Comparison of ENCODE assay signal across 1 cellular context in the genomic region with DNA sequence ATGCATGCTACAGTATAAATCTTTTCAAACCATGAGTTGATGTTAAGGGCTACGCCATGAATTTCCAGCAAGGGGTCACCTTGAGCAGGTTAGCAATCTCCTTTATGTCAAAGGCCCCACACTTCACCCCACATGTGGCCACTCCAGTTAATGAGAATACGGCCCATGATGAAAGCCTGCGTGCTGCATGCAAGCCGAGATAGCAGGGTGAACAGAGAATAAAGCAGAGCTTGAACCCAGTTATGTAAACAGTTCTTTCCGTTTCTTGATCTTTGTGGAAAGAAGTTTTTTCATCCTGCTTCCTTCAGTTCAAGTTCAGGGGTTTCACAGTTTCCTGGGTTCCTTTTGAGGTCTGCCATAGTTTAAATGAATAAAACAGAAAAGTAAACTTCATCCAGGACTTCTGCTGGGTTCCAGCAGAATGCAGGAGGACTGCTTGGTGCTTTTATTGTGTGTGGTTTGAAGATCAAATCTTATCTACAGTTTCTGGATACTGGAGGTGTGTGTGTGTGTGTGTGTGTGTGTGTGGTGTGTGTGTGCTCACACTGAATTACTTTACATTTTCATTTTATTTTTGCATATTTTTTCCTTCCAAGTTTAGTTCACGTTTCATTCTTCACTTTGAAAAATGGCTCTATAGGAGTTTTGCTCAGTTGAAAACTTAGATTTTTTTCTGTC.
TF ChIP-seq lines count a peak whose summit lies in the region.

No MANE protein-coding gene starts in this region.

TF ChIP-seq in IMR-90, 13 proteins besides CTCF, POLR2A, EP300 and RAD21:
- no peak for TF ChIP-seq NFE2L2 (IDR thresholded peaks at IDR 0.05; ENCODE audit: low read depth, low read length)
- no peak for TF ChIP-seq MAZ (IDR thresholded peaks at IDR 0.05; ENCODE audit: borderline replicate concordance, low read depth, low read length)
- TF ChIP-seq, protein P1, sequence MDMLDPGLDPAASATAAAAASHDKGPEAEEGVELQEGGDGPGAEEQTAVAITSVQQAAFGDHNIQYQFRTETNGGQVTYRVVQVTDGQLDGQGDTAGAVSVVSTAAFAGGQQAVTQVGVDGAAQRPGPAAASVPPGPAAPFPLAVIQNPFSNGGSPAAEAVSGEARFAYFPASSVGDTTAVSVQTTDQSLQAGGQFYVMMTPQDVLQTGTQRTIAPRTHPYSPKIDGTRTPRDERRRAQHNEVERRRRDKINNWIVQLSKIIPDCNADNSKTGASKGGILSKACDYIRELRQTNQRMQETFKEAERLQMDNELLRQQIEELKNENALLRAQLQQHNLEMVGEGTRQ (IDR thresholded peaks at IDR 0.05; ENCODE audit: low read depth, low read length) = no peak
- TF ChIP-seq MXI1 (IDR thresholded peaks at IDR 0.05; ENCODE audit: borderline replicate concordance, low read depth, low read length) = no peak
- no peak for TF ChIP-seq FOS (IDR thresholded peaks at IDR 0.05; ENCODE audit: low read depth, low read length)
- no peak for TF ChIP-seq RFX5 (IDR thresholded peaks at IDR 0.05; ENCODE audit: low read depth, low read length)
- no peak for TF ChIP-seq CEBPB (IDR thresholded peaks at IDR 0.05; ENCODE audit: low read depth, low read length)
